In the genomic region with DNA sequence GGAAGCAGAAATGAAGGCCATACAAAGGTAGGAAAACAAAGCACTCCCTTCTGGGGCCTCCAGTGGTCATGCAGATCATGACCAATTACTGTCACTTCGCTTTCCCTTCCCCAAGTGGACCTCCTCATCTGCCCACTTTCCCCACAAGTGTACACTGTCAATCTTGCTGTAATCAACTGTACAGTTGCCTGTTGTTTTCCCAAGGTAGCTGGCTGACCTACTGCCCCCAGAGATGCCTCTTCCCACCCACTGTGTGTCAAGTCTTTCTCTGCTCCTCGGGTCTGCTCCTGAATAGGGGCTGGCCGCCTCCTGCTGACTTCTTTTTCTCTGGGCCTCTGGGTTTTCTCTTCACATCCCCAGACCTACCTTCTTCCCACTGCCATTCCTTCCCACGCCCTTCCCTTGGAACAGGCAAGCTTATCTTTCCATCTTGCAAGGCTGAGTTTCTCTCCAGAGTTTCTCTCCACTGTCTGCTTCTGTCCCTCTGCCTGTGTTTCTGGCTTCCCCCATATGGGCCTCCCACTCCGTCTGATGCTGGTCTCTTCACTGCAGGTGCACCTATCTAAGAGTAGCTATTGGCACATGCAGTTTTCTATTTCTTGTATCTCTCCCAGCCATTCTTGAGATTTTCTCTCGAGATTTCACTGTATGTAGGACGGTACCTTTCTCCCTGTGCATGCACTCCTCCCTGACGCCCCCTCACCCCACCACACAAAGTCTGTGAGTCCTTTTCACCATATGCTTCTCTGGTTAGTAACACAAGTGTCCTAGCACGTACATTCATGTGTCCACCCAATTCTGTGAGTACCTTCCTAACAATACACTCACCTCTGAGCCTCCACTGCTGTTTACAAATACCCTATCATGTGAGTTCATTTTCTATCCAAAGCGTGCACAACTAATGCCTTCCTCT, we compare ENCODE assay signal across 1 cellular context.
TF ChIP-seq lines count a peak whose summit lies in the region.

No MANE protein-coding gene starts in this region.

TF ChIP-seq in H1, 55 proteins besides CTCF, POLR2A, EP300 and RAD21:
- TF ChIP-seq ASH2L (IDR thresholded peaks at IDR 0.05; ENCODE audit: low read length) = peak; percentile 10
- TF ChIP-seq HDAC2 (IDR thresholded peaks at IDR 0.05; ENCODE audit: borderline replicate concordance in 1 of 2, low read depth in 2 of 2, low read length in 2 of 2) = 0 out of 4 replicates have a peak, but pooled peaks of 1 of the 2 experiments have one; percentile 13
- TF ChIP-seq RBBP5 (IDR thresholded peaks at IDR 0.05; ENCODE audit: borderline replicate concordance, low read depth, low read length) = no peak
- TF ChIP-seq, protein P1, sequence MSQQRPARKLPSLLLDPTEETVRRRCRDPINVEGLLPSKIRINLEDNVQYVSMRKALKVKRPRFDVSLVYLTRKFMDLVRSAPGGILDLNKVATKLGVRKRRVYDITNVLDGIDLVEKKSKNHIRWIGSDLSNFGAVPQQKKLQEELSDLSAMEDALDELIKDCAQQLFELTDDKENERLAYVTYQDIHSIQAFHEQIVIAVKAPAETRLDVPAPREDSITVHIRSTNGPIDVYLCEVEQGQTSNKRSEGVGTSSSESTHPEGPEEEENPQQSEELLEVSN (IDR thresholded peaks at IDR 0.05) = no peak
